Comparison of ENCODE assay signal across 27 cellular contexts in the genomic region with DNA sequence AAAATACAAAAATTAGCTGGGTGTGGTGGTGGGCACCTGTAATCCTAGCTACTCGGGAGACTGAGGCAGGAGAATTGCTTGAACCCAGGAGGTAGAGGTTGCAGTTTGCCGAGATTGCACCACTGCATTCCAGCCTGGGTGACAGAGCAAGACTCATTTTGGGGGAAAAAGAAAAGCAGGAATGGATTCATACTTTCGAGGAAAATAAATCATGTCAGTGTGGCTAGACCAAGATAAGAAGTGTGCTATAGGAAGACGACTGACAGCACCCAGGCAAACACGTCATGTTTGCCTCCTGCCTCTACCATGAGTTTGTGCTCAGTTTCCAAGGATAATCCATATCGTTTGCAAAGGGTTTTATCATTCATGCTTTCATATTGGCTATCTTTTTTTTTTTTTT.
"Had no signal": no experiment of that assay in that cellular context is flagged by ENCODE, and none has a peak within 500 bp of the region (broad histone marks: within the 10 kb centered on the region; RNA-seq: fewer than 3 reads in every experiment).

No MANE protein-coding gene starts in this region.

- H3K27me3 ChIP-seq: colonic mucosa, dorsolateral prefrontal cortex, esophagus muscularis mucosa, esophagus squamous epithelium, gastrocnemius medialis, gastroesophageal sphincter, heart left ventricle, heart right ventricle had no signal

- H3K4me1 ChIP-seq: colonic mucosa, esophagus squamous epithelium, foreskin keratinocyte, gastrocnemius medialis, gastroesophageal sphincter had no signal

- H3K9me3 ChIP-seq: colonic mucosa, esophagus muscularis mucosa, esophagus squamous epithelium, gastrocnemius medialis, gastroesophageal sphincter had no signal

- H3K27ac ChIP-seq: colonic mucosa, coronary artery, dorsolateral prefrontal cortex, epithelial cell of prostate, esophagus muscularis mucosa, esophagus squamous epithelium, foreskin keratinocyte, gastrocnemius medialis, gastroesophageal sphincter, heart left ventricle had no signal

- ATAC-seq: effector memory CD8-positive, alpha-beta T cell; esophagus mucosa; foreskin keratinocyte; gastrocnemius medialis; gastroesophageal sphincter; heart left ventricle; heart right ventricle had no signal

- FAIRE-seq: colon, endometrium, endothelial cell of umbilical vein, frontal cortex had no signal

- H3K4me3 ChIP-seq: colonic mucosa, coronary artery, dorsolateral prefrontal cortex, esophagus muscularis mucosa, esophagus squamous epithelium, gastrocnemius medialis, gastroesophageal sphincter, heart left ventricle, heart right ventricle had no signal

- H3K36me3 ChIP-seq: colonic mucosa, esophagus muscularis mucosa, esophagus squamous epithelium, gastrocnemius medialis, gastroesophageal sphincter, heart left ventricle, heart right ventricle had no signal

- DNase-seq: colonic mucosa; cortex of kidney; dermis blood vessel endothelial cell; dorsolateral prefrontal cortex; effector CD4-positive, alpha-beta T cell; effector CD8-positive, alpha-beta T cell; effector memory CD4-positive, alpha-beta T cell; effector memory CD8-positive, alpha-beta T cell; endodermal cell; erythroblast; esophagus squamous epithelium; foreskin fibroblast; foreskin keratinocyte; foreskin melanocyte; gastrocnemius medialis; glutamatergic neuron; heart left ventricle; heart right ventricle had no signal
